In genomic region chr1:77977989-77978292, GRCh38 we compare ENCODE assay signal across 9 cellular contexts. TPM values are rescaled to one million over a fixed set of nuclear protein-coding genes. Genes with fewer than 3 reads are reported as not detected.
DNase-seq lines count a peak whose midpoint lies in the region; ATAC-seq and TF ChIP-seq lines count a peak whose summit lies in the region.
"Had no signal": no experiment of that assay in that cellular context is flagged by ENCODE, and none has a peak within 500 bp of the region (broad histone marks: within the 10 kb centered on the region; RNA-seq: fewer than 3 reads in every experiment).

No MANE protein-coding gene starts in this region.

- TF ChIP-seq CTCF in Peyer's patch (IDR thresholded peaks at IDR 0.05) (no peak), smooth muscle cell (IDR thresholded peaks at IDR 0.05; ENCODE audit: borderline replicate concordance, insufficient read depth, poor library complexity, severe bottlenecking) (no peak), Calu3 (IDR thresholded peaks at IDR 0.05; ENCODE audit: unreplicated experiment) (no peak)

- BruUV-seq in Calu3 (replicated peaks; lab: Mats Ljungman, UMichigan) = no TSS peak

- peaks cover 91% of the 10 kb centered on the region for H3K79me2 ChIP-seq in smooth muscle cell (ENCODE audit: low read depth)

- H3K27ac Mint-ChIP-seq in Calu3 (ENCODE audit: unreplicated experiment) = no peak overlapping the region
- H3K27ac Mint-ChIP-seq: nephron progenitor cell had no signal

- peaks cover 27% of the 10 kb centered on the region for H3K4me1 Mint-ChIP-seq in Calu3 (ENCODE audit: low read depth, unreplicated experiment)

- DNase-seq in Peyer's patch (no peak), foreskin melanocyte (peak; percentile 95), smooth muscle cell (lab: John Stamatoyannopoulos, UW; ENCODE audit: unreplicated experiment) (no peak), NAMALWA (ENCODE audit: low spot score) (no peak), NCI-H226 (no peak), Calu3 (no peak)

- H3K9me3 Mint-ChIP-seq in Calu3 (ENCODE audit: low read depth, unreplicated experiment) = no peaks in the 10 kb centered on the region

- peaks cover 12% of the 10 kb centered on the region for H3K36me3 Mint-ChIP-seq in Calu3 (ENCODE audit: insufficient read depth, unreplicated experiment)

- H3K36me3 ChIP-seq in Peyer's patch (peaks cover 0 to 6% (median 0%) of the 10 kb centered on the region in 3 donors), smooth muscle cell (ENCODE audit: low read depth) (peaks cover 7% of the 10 kb centered on the region)

- no peak for TF ChIP-seq POLR2A in Peyer's patch (IDR thresholded peaks at IDR 0.05)

- H4K20me1 ChIP-seq in smooth muscle cell (ENCODE audit: low read depth) = peaks cover 52% of the 10 kb centered on the region

- H3K4me3 ChIP-seq in Peyer's patch = peak overlapping the region; percentile 54 to 80 (median 76)
- peak overlapping the region; percentile 94 for H3K4me3 ChIP-seq in smooth muscle cell

- no peaks in the 10 kb centered on the region for H3K9me3 ChIP-seq in Peyer's patch
- H3K9me3 ChIP-seq in smooth muscle cell (replicated peaks; ENCODE audit: low read depth) = no peaks in the 10 kb centered on the region

- CTCF ChIA-PET in Calu3 (lab: Charles Lee) = interaction anchor here (1.4 to 1.7 kb wide), 2 partner anchors 27 to 137 kb away, joined by 7 to 10 read pairs; partner anchors contain the start of gene DNAJB4

- H3K4me2 ChIP-seq in smooth muscle cell = peak overlapping the region; percentile 94

- peaks cover 0 to 28% (median 13%) of the 10 kb centered on the region in 4 donors for H3K4me1 ChIP-seq in Peyer's patch
- H3K4me1 ChIP-seq in smooth muscle cell (ENCODE audit: low read depth) = peaks cover 36% of the 10 kb centered on the region

- ATAC-seq in GM18520 (IDR thresholded peaks at IDR 0.05; ENCODE audit: unreplicated experiment) = peak; percentile 1
- ATAC-seq in HG03175 (IDR thresholded peaks at IDR 0.05; ENCODE audit: unreplicated experiment) = no peak

- no peak overlapping the region for H2AFZ ChIP-seq in smooth muscle cell (ENCODE audit: low read depth)

- H3F3A ChIP-seq in smooth muscle cell (ENCODE audit: low read depth) = no peaks in the 10 kb centered on the region

- peak overlapping the region; percentile 100 for H3K9ac ChIP-seq in smooth muscle cell (ENCODE audit: low read depth)

- H3K27me3 Mint-ChIP-seq in Calu3 (ENCODE audit: unreplicated experiment) = no peaks in the 10 kb centered on the region

- 0% methylated on average over 5 of the region's 5 CpGs for WGBS in smooth muscle cell (ENCODE audit: low lambda C conversion rate)

- H3K27me3 ChIP-seq in Peyer's patch = no peaks in the 10 kb centered on the region
- no peaks in the 10 kb centered on the region for H3K27me3 ChIP-seq in smooth muscle cell (ENCODE audit: low read depth)

- peak overlapping the region; percentile 94 to 99 (median 96) for H3K27ac ChIP-seq in Peyer's patch
- H3K27ac ChIP-seq in smooth muscle cell (ENCODE audit: low read depth) = peak overlapping the region; percentile 99

- no peak overlapping the region for H3K4me3 Mint-ChIP-seq in Calu3 (ENCODE audit: low read depth, unreplicated experiment)
- H3K4me3 Mint-ChIP-seq: nephron progenitor cell had no signal

- intact Hi-C loops in Calu3 (cut with micrococcal nuclease; ENCODE audit: unreplicated experiment) = loop anchor here (2.0 to 10.0 kb wide), 3 partner anchors 69 to 223 kb away; partner anchors contain the start of genes GIPC2 and USP33

RNA-seq across cellular contexts. Expression of gene FUBP1, which starts 0.9 kb away (rescaled TPM):
- total RNA-seq in Peyer's patch (100 to 1,000 TPM in 3 of 4 donors, 10 to 100 TPM in 1; 76.4 to 196 (median 129) TPM), smooth muscle cell (144 and 166 TPM in 2 replicates), Calu3 (2022) (165 and 188 TPM in 2 replicates)
- polyA plus RNA-seq in smooth muscle cell = 50.5 and 60.4 TPM in 2 replicates

RNA-seq across cellular contexts. Expression of gene DNAJB4, which starts 26.8 kb away (rescaled TPM):
- total RNA-seq in Peyer's patch (10 to 100 TPM in 3 of 4 donors, 1 to 10 TPM in 1; 8.8 to 38.0 (median 13.4) TPM), smooth muscle cell (48.9 and 92.8 TPM in 2 replicates), Calu3 (2022) (15.0 and 23.0 TPM in 2 replicates)
- polyA plus RNA-seq in smooth muscle cell = 31.5 and 43.4 TPM in 2 replicates
